In genomic region chr18:7775848-7776247, GRCh38 we compare ENCODE assay signal across 24 cellular contexts.
"Had no signal": no experiment of that assay in that cellular context is flagged by ENCODE, and none has a peak within 500 bp of the region (broad histone marks: within the 10 kb centered on the region; RNA-seq: fewer than 3 reads in every experiment).

No MANE protein-coding gene starts in this region.

- H3K9me3 ChIP-seq: left ventricle myocardium inferior, pancreas, prostate gland, spleen, suprapubic skin, thoracic aorta, tibial artery, uterus had no signal

- H3K4me1 ChIP-seq: prostate gland, spleen, suprapubic skin, uterus had no signal

- H3K27me3 ChIP-seq: pancreas, spleen, suprapubic skin, tibial artery, uterus had no signal

- H3K27ac ChIP-seq: left ventricle myocardium inferior, pancreas, prostate gland, skin epidermis, spleen, suprapubic skin, thoracic aorta, tibial artery, uterus had no signal

- ATAC-seq: naive thymus-derived CD8-positive, alpha-beta T cell; pancreas; right cardiac atrium; sciatic nerve; stimulated activated effector memory CD8-positive, alpha-beta T cell treated with anti-CD3 and anti-CD28 coated beads, Interleukin-12 subunit alpha, Interleukin-12 subunit beta, amount 100 ng/mL, for 72 hours had no signal

- DNase-seq: hypothalamus; immature natural killer cell; kidney; left ventricle myocardium inferior; midbrain; naive thymus-derived CD8-positive, alpha-beta T cell; nucleus accumbens; pancreas; posterior cingulate gyrus; retina; right cardiac atrium; spleen; stimulated activated CD4-positive, alpha-beta T cell treated with anti-CD3 and anti-CD28 coated beads, Interleukin-4, amount 100 ng/mL, for 24 hours; stimulated activated naive CD4-positive, alpha-beta T cell; tibial artery; trophoblast cell; uterus had no signal

- H3K36me3 ChIP-seq: pancreas, prostate gland, spleen, suprapubic skin, thoracic aorta, tibial artery, uterus had no signal

- H3K4me3 ChIP-seq: left ventricle myocardium inferior, lung, pancreas, prostate gland, skin epidermis, spleen, suprapubic skin, thoracic aorta, tibial artery, uterus had no signal
